28 cellular contexts compared by ENCODE assay signal in the genomic region with DNA sequence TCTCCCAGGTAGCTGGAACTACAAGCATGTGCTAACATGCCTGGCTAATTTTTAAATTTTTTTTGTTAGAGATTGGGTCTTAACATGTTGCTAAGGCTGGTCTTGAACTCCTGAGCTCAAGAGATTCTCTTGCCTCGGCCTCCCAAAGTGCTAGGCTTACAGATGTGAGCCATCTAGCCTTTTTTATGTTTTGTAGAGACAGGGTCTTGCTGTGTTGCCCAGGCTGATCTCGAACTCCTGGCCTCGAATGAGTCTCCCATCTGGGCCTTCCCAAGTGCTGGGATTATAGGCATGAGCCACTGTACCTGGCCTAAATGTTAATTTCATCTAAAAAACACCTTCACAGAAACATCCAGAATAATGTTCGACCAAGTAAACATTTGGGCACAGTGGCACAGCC.
"Had no signal": no experiment of that assay in that cellular context is flagged by ENCODE, and none has a peak within 500 bp of the region (broad histone marks: within the 10 kb centered on the region; RNA-seq: fewer than 3 reads in every experiment).

No MANE protein-coding gene starts in this region.

- H3K9me3 ChIP-seq: stomach, suprapubic skin, testis, thoracic aorta, thyroid gland, tibial artery, tibial nerve, transverse colon, upper lobe of left lung, upper lobe of right lung, uterus, vagina had no signal

- H3K36me3 Mint-ChIP-seq: stimulated activated effector memory CD8-positive, alpha-beta T cell treated with anti-CD3 and anti-CD28 coated beads, Interleukin-12 subunit alpha, Interleukin-12 subunit beta, amount 100 ng/mL, for 72 hours had no signal

- ATAC-seq: stimulated activated effector memory CD8-positive, alpha-beta T cell treated with anti-CD3 and anti-CD28 coated beads, Interleukin-12 subunit alpha, Interleukin-12 subunit beta, amount 100 ng/mL, for 72 hours; stimulated activated memory B cell treated with anti-CD40 and anti-IgM and Interleukin-4, amounts not matched to agents 10 μg/mL and 1 μg/mL and 100 μg/mL, for 72 hours; stimulated activated naive B cell treated with anti-CD40 and anti-IgM and Interleukin-4, amounts not matched to agents 10 μg/mL and 1 μg/mL and 100 μg/mL, for 72 hours; stimulated activated naive CD8-positive, alpha-beta T cell treated with anti-CD3 and anti-CD28 coated beads, Interleukin-15, amount 100 ng/mL, for 72 hours; stimulated activated naive CD8-positive, alpha-beta T cell treated with anti-CD3 and anti-CD28 coated beads, Interleukin-15, Interleukin-2, amounts not matched to agents 100 U/mL and 50 U/mL, for 24 hours; upper lobe of right lung had no signal

- H3K9me3 Mint-ChIP-seq: stimulated activated effector memory CD8-positive, alpha-beta T cell treated with anti-CD3 and anti-CD28 coated beads, Interleukin-12 subunit alpha, Interleukin-12 subunit beta, amount 100 ng/mL, for 72 hours; stimulated activated naive CD8-positive, alpha-beta T cell treated with anti-CD3 and anti-CD28 coated beads, Interleukin-15, amount 100 ng/mL, for 72 hours; stimulated activated naive CD8-positive, alpha-beta T cell treated with anti-CD3 and anti-CD28 coated beads, Interleukin-15, Interleukin-2, amounts not matched to agents 100 ng/mL and 50 ng/mL, for 24 hours had no signal

- H3K4me1 Mint-ChIP-seq: stimulated activated effector memory CD8-positive, alpha-beta T cell treated with anti-CD3 and anti-CD28 coated beads, Interleukin-12 subunit alpha, Interleukin-12 subunit beta, amount 100 ng/mL, for 72 hours; stimulated activated naive CD8-positive, alpha-beta T cell treated with anti-CD3 and anti-CD28 coated beads, Interleukin-15, amount 100 ng/mL, for 72 hours had no signal

- FAIRE-seq: urothelium cell line had no signal

- H3K4me3 Mint-ChIP-seq: stimulated activated effector memory CD8-positive, alpha-beta T cell treated with anti-CD3 and anti-CD28 coated beads, Interleukin-12 subunit alpha, Interleukin-12 subunit beta, amount 100 ng/mL, for 72 hours; stimulated activated memory B cell treated with anti-CD40 and anti-IgM and Interleukin-4, amounts not matched to agents 10 μg/mL and 1 μg/mL and 100 μg/mL, for 72 hours; stimulated activated naive B cell treated with anti-CD40 and anti-IgM and Interleukin-4, amounts not matched to agents 10 μg/mL and 1 μg/mL and 100 μg/mL, for 72 hours; stimulated activated naive CD8-positive, alpha-beta T cell treated with anti-CD3 and anti-CD28 coated beads, Interleukin-15, amount 100 ng/mL, for 72 hours; stimulated activated naive CD8-positive, alpha-beta T cell treated with anti-CD3 and anti-CD28 coated beads, Interleukin-15, Interleukin-2, amounts not matched to agents 100 ng/mL and 50 ng/mL, for 24 hours; type B pancreatic cell had no signal

- H3K27me3 Mint-ChIP-seq: stimulated activated memory B cell treated with anti-CD40 and anti-IgM and Interleukin-4, amounts not matched to agents 10 μg/mL and 1 μg/mL and 100 μg/mL, for 72 hours; stimulated activated naive B cell treated with anti-CD40 and anti-IgM and Interleukin-4, amounts not matched to agents 10 μg/mL and 1 μg/mL and 100 μg/mL, for 72 hours; stimulated activated naive CD8-positive, alpha-beta T cell treated with anti-CD3 and anti-CD28 coated beads, Interleukin-15, amount 100 ng/mL, for 72 hours; type B pancreatic cell had no signal

- DNase-seq: stimulated activated CD4-positive, alpha-beta T cell treated with anti-CD3 and anti-CD28 coated beads, Interleukin-2, amount 100 ng/mL, for 48 hours; stimulated activated CD4-positive, alpha-beta T cell treated with anti-CD3 and anti-CD28 coated beads, Interleukin-4, amount 100 ng/mL, for 1 hour; stimulated activated CD4-positive, alpha-beta T cell treated with anti-CD3 and anti-CD28 coated beads, Interleukin-4, amount 100 ng/mL, for 24 hours; stimulated activated CD4-positive, alpha-beta T cell treated with anti-CD3 and anti-CD28 coated beads, Interleukin-4, amount 100 ng/mL, for 4 hours; stimulated activated CD8-positive, alpha-beta memory T cell treated with anti-CD3 and anti-CD28 coated beads, Interleukin-4, amount 100 ng/mL, for 48 hours; stimulated activated naive B cell treated with anti-CD40 and anti-IgM and Interleukin-4, amounts not matched to agents 10 μg/mL and 1 μg/mL and 100 μg/mL, for 72 hours; stimulated activated naive CD4-positive, alpha-beta T cell; stimulated activated naive CD4-positive, alpha-beta T cell treated with Interleukin-2 at 50 U/mL for 16 hours; stimulated activated naive CD8-positive, alpha-beta T cell treated with anti-CD3 and anti-CD28 coated beads, Interleukin-15, amount 100 ng/mL, for 72 hours; stimulated activated naive CD8-positive, alpha-beta T cell treated with anti-CD3 and anti-CD28 coated beads, Interleukin-15, Interleukin-2, amounts not matched to agents 100 U/mL and 50 U/mL, for 24 hours; stomach; substantia nigra; testis; thyroid gland; tibial artery; transverse colon; upper lobe of left lung; upper lobe of right lung; uterus had no signal

- H3K27ac Mint-ChIP-seq: stimulated activated effector memory CD8-positive, alpha-beta T cell treated with anti-CD3 and anti-CD28 coated beads, Interleukin-12 subunit alpha, Interleukin-12 subunit beta, amount 100 ng/mL, for 72 hours; stimulated activated memory B cell treated with anti-CD40 and anti-IgM and Interleukin-4, amounts not matched to agents 10 μg/mL and 1 μg/mL and 100 μg/mL, for 72 hours; stimulated activated naive B cell treated with anti-CD40 and anti-IgM and Interleukin-4, amounts not matched to agents 10 μg/mL and 1 μg/mL and 100 μg/mL, for 72 hours; stimulated activated naive CD8-positive, alpha-beta T cell treated with anti-CD3 and anti-CD28 coated beads, Interleukin-15, amount 100 ng/mL, for 72 hours; stimulated activated naive CD8-positive, alpha-beta T cell treated with anti-CD3 and anti-CD28 coated beads, Interleukin-15, Interleukin-2, amounts not matched to agents 100 ng/mL and 50 ng/mL, for 24 hours; type B pancreatic cell had no signal

- H3K36me3 ChIP-seq: suprapubic skin, thoracic aorta, thyroid gland, tibial artery, transverse colon, upper lobe of right lung, uterus, vagina had no signal

- H3K4me3 ChIP-seq: stomach, suprapubic skin, testis, thoracic aorta, thyroid gland, tibial artery, tibial nerve, transverse colon, upper lobe of left lung, upper lobe of right lung, uterus, vagina had no signal

- H3K27ac ChIP-seq: stomach, suprapubic skin, testis, thoracic aorta, thyroid gland, tibial artery, tibial nerve, transverse colon, upper lobe of left lung, upper lobe of right lung, uterus, vagina had no signal

- H3K27me3 ChIP-seq: stomach, suprapubic skin, testis, thyroid gland, tibial artery, tibial nerve, transverse colon, upper lobe of left lung, upper lobe of right lung, uterus, vagina had no signal

- H3K4me1 ChIP-seq: stomach, suprapubic skin, testis, upper lobe of left lung, upper lobe of right lung, uterus, vagina had no signal
